27 cellular contexts compared by ENCODE assay signal in the genomic region with DNA sequence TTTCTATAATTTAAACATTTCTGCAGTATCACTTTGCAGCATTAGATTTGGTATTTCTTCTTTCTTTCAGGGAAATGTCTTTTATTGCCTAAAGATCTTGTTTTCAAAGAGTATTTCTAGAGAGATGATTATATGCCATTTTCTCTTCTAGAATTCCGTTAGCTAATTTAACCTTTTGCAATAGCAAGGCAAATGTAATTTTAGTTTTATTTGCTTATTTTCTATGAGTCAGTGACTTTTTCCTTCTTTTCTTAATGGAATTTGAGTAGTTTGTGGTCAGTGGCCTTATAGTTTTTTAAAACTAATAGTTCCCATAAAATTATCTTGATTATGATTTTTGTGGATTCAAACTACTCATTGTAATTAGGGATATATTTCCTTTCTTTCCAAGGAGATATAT.
"Had no signal": no experiment of that assay in that cellular context is flagged by ENCODE, and none has a peak within 500 bp of the region (broad histone marks: within the 10 kb centered on the region; RNA-seq: fewer than 3 reads in every experiment).

No MANE protein-coding gene starts in this region.

- H3K36me3 ChIP-seq: colonic mucosa had no signal

- H3K9me3 ChIP-seq: colonic mucosa, esophagus muscularis mucosa, mucosa of descending colon, neutrophil, right lobe of liver, transverse colon, upper lobe of right lung had no signal

- H3K27ac Mint-ChIP-seq: memory B cell; naive B cell; natural killer cell treated with Interleukin-12 subunit alpha and Interleukin-12 subunit beta and Interleukin-15 and Interleukin-18, amount 100 ng/mL, for 72 hours; progenitor cell of endocrine pancreas; stimulated activated effector memory CD8-positive, alpha-beta T cell treated with anti-CD3 and anti-CD28 coated beads, Interleukin-12 subunit alpha, Interleukin-12 subunit beta, amount 100 ng/mL, for 72 hours had no signal

- H3K79me2 ChIP-seq: parathyroid adenoma had no signal

- H3K27me3 Mint-ChIP-seq: memory B cell; naive B cell; natural killer cell treated with Interleukin-12 subunit alpha and Interleukin-12 subunit beta and Interleukin-15 and Interleukin-18, amount 100 ng/mL, for 72 hours; progenitor cell of endocrine pancreas had no signal

- H3K9ac ChIP-seq: parathyroid adenoma had no signal

- H3K4me3 Mint-ChIP-seq: memory B cell; naive B cell; natural killer cell treated with Interleukin-12 subunit alpha and Interleukin-12 subunit beta and Interleukin-15 and Interleukin-18, amount 100 ng/mL, for 72 hours; neural crest cell; stimulated activated effector memory CD8-positive, alpha-beta T cell treated with anti-CD3 and anti-CD28 coated beads, Interleukin-12 subunit alpha, Interleukin-12 subunit beta, amount 100 ng/mL, for 72 hours had no signal

- H3K9me3 Mint-ChIP-seq: memory B cell; natural killer cell treated with Interleukin-12 subunit alpha and Interleukin-12 subunit beta and Interleukin-15 and Interleukin-18, amount 100 ng/mL, for 72 hours; stimulated activated effector memory CD8-positive, alpha-beta T cell treated with anti-CD3 and anti-CD28 coated beads, Interleukin-12 subunit alpha, Interleukin-12 subunit beta, amount 100 ng/mL, for 72 hours had no signal

- H3K4me1 Mint-ChIP-seq: memory B cell, naive B cell had no signal

- H3K4me1 ChIP-seq: colonic mucosa, parathyroid adenoma had no signal

- DNase-seq: colonic mucosa; dermis blood vessel endothelial cell; effector memory CD4-positive, alpha-beta T cell; mucosa of descending colon; naive B cell; right lobe of liver; small intestine; stimulated activated CD4-positive, alpha-beta T cell treated with anti-CD3 and anti-CD28 coated beads, Interleukin-12 subunit alpha, Interleukin-12 subunit beta, amount 100 ng/mL, for 4 hours; stimulated activated CD4-positive, alpha-beta T cell treated with anti-CD3 and anti-CD28 coated beads, Interleukin-1b, Interleukin-23, amount 100 ng/mL, for 48 hours; stimulated activated CD4-positive, alpha-beta T cell treated with anti-CD3 and anti-CD28 coated beads, Interleukin-4, amount 100 ng/mL, for 1 hour; stimulated activated naive CD8-positive, alpha-beta T cell treated with anti-CD3 and anti-CD28 coated beads, Interleukin-15, Interleukin-2, amounts not matched to agents 100 U/mL and 50 U/mL, for 24 hours; substantia nigra; transverse colon; upper lobe of right lung; uterus had no signal

- H2AFZ ChIP-seq: parathyroid adenoma had no signal

- H3K27ac ChIP-seq: colonic mucosa, esophagus muscularis mucosa, neutrophil, parathyroid adenoma, right lobe of liver, transverse colon, upper lobe of right lung, uterus had no signal

- H3K4me3 ChIP-seq: colonic mucosa, esophagus muscularis mucosa, lung, mucosa of descending colon, right lobe of liver, transverse colon, upper lobe of right lung, uterus had no signal

- FAIRE-seq: endothelial cell of umbilical vein, frontal cortex, keratinocyte, small intestine had no signal

- H3K27me3 ChIP-seq: colonic mucosa, esophagus muscularis mucosa, neutrophil, right lobe of liver, transverse colon, upper lobe of right lung, uterus had no signal
